8 cellular contexts compared by ENCODE assay signal in the genomic region with DNA sequence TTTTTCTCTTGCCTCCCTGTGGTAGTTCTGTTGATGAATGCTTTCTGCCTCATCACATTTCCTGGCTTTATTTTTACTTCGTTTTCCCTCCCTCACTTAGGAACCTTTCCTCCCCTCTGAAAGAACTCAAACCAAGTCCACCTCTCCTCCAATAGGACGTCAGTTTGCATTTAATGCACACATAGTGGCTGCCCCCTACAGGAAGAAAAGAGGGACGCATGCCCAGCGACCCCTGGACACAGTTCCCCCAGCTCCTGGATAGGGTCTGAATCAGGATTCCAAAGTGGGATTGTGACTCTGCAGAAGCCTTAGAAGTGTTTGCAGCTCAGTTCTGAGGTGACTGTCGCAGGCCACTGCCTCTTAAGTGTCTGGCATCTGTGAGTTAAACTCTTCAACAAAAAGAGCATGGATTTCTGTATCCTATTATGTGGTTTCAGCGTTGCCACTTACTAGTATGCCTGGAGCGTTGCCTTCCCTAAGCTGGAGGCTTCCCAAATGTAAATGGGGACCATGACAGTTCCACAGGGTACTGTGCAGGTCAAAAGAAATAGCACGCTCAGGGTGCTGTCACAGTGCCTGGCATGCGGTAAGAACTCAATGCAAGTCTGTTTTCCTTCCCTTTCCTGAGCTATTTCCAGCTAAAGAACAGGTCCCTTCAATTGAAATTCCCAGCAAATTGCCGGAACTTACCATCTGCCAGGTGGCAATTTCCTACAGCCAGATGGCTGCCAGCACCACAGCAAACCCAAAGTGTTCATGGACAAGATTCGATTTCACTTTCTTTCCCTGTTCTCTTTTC. TPM values are rescaled to one million over a fixed set of nuclear protein-coding genes. Genes with fewer than 3 reads are reported as not detected.
DNase-seq lines count a peak whose midpoint lies in the region; TF ChIP-seq lines count a peak whose summit lies in the region.
"Not testable (repeated sequence)": the region's sequence is repeated elsewhere in the genome, so short reads cannot be mapped to it uniquely, and the experiment has no call there.
"Had no signal": no experiment of that assay in that cellular context is flagged by ENCODE, and none has a peak within 500 bp of the region (broad histone marks: within the 10 kb centered on the region; RNA-seq: fewer than 3 reads in every experiment).

No MANE protein-coding gene starts in this region.

- not testable (repeated sequence) for H3K4me3 ChIP-seq in DOHH2 (ENCODE audit: low read length)

- H4K20me1 ChIP-seq in DOHH2 (ENCODE audit: control insufficient read depth, insufficient read depth, low read depth, low read length): not testable (repeated sequence)

- not testable (repeated sequence) for H3K27me3 ChIP-seq in DOHH2 (ENCODE audit: control insufficient read depth, low read length)

- not testable (repeated sequence) for H3K27ac ChIP-seq in DOHH2 (ENCODE audit: low read depth, low read length)

- not testable (repeated sequence) for BruUV-seq in MCF 10A (replicated peaks; lab: Mats Ljungman, UMichigan)

- CTCF ChIA-PET in activated CD4-positive, alpha-beta memory T cell treated with anti-CD3 and anti-CD28 coated beads for 36 hours (lab: Charles Lee); MCF 10A (lab: Yijun Ruan, JAX): not testable (repeated sequence)

- TF ChIP-seq CTCF in DOHH2 (IDR thresholded peaks at IDR 0.05; ENCODE audit: low read depth, low read length, poor library complexity, severe bottlenecking) (peak; percentile 13), HFFc6 (IDR thresholded peaks at IDR 0.05) (peak; percentile 35), MCF 10A (IDR thresholded peaks at IDR 0.05; ENCODE audit: unreplicated experiment) (peak; percentile 14), glutamatergic neuron (IDR thresholded peaks at IDR 0.05; ENCODE audit: partially characterized antibody, unreplicated experiment) (peak; percentile 36)

- not testable (repeated sequence) for DNase-seq in HFFc6; MCF 10A (ENCODE audit: unreplicated experiment)
- DNase-seq in NCI-H69 (lab: John Stamatoyannopoulos, UW) (peak; percentile 31), glutamatergic neuron (peak; percentile 80)
- peak; percentile 36 for DNase-seq in activated CD4-positive, alpha-beta memory T cell treated with anti-CD3 and anti-CD28 coated beads for 36 hours
- DNase-seq in stimulated activated CD4-positive, alpha-beta T cell treated with anti-CD3 and anti-CD28 coated beads, Interleukin-15, amount 100 ng/mL, for 24 hours: peak; percentile 49

- not testable (repeated sequence) for H3K4me3 Mint-ChIP-seq in HFFc6; activated CD4-positive, alpha-beta memory T cell treated with anti-CD3 and anti-CD28 coated beads for 36 hours; MCF 10A (ENCODE audit: unreplicated experiment); glutamatergic neuron (ENCODE audit: unreplicated experiment)

- intact Hi-C loops in activated CD4-positive, alpha-beta memory T cell treated with anti-CD3 and anti-CD28 coated beads for 36 hours (cut with micrococcal nuclease); MCF 10A (cut with micrococcal nuclease): not testable (repeated sequence)

- not testable (repeated sequence) for H3K4me1 ChIP-seq in DOHH2 (ENCODE audit: control insufficient read depth, low read length)

- H3K36me3 ChIP-seq in DOHH2 (ENCODE audit: control insufficient read depth, low read length): not testable (repeated sequence)

- POLR2A ChIA-PET in activated CD4-positive, alpha-beta memory T cell treated with anti-CD3 and anti-CD28 coated beads for 36 hours (lab: Charles Lee); MCF 10A (lab: Yijun Ruan, JAX): not testable (repeated sequence)

- H3K9me2 ChIP-seq in DOHH2 (replicated peaks; ENCODE audit: control insufficient read depth, low read length): not testable (repeated sequence)

- not testable (repeated sequence) for H3K4me2 ChIP-seq in DOHH2 (ENCODE audit: low read length)

- H3F3A ChIP-seq in DOHH2 (ENCODE audit: control insufficient read depth, insufficient read depth): not testable (repeated sequence)

- not testable (repeated sequence) for H3K36me3 Mint-ChIP-seq in HFFc6 (ENCODE audit: low read depth); activated CD4-positive, alpha-beta memory T cell treated with anti-CD3 and anti-CD28 coated beads for 36 hours; MCF 10A (ENCODE audit: insufficient read depth, unreplicated experiment); glutamatergic neuron (ENCODE audit: unreplicated experiment)

- H3K27ac Mint-ChIP-seq in HFFc6; activated CD4-positive, alpha-beta memory T cell treated with anti-CD3 and anti-CD28 coated beads for 36 hours; MCF 10A (ENCODE audit: low read depth, unreplicated experiment): not testable (repeated sequence)
- peak overlapping the region; percentile 67 for H3K27ac Mint-ChIP-seq in glutamatergic neuron (ENCODE audit: unreplicated experiment)

- H3K9me3 ChIP-seq in DOHH2 (ENCODE audit: control insufficient read depth, insufficient read depth, low read length): not testable (repeated sequence)

- not testable (repeated sequence) for H3K27me3 Mint-ChIP-seq in HFFc6 (ENCODE audit: insufficient read depth); activated CD4-positive, alpha-beta memory T cell treated with anti-CD3 and anti-CD28 coated beads for 36 hours; MCF 10A (ENCODE audit: insufficient read depth, unreplicated experiment); glutamatergic neuron (ENCODE audit: unreplicated experiment)

- H3K9me3 Mint-ChIP-seq in HFFc6; activated CD4-positive, alpha-beta memory T cell treated with anti-CD3 and anti-CD28 coated beads for 36 hours; MCF 10A (ENCODE audit: unreplicated experiment); glutamatergic neuron (ENCODE audit: unreplicated experiment): not testable (repeated sequence)

- H3K4me1 Mint-ChIP-seq in HFFc6 (ENCODE audit: low read depth); activated CD4-positive, alpha-beta memory T cell treated with anti-CD3 and anti-CD28 coated beads for 36 hours (ENCODE audit: low read depth); MCF 10A (ENCODE audit: insufficient read depth, unreplicated experiment): not testable (repeated sequence)
- H3K4me1 Mint-ChIP-seq in glutamatergic neuron (ENCODE audit: low read depth, unreplicated experiment): peaks cover 12% of the 10 kb centered on the region

- not testable (repeated sequence) for H3K79me2 ChIP-seq in DOHH2 (ENCODE audit: control insufficient read depth, low read length)

RNA-seq across cellular contexts. Expression of gene PTPN20, which starts 20.2 kb away (rescaled TPM):
- total RNA-seq in HFFc6 (2021; fragmentation: NEBNext Ultra II Directional; extraction: Animal tissue kit (Norgen Biotek cat#: 25700)): not detected
- total RNA-seq in activated CD4-positive, alpha-beta memory T cell treated with anti-CD3 and anti-CD28 coated beads for 36 hours: 1 to 10 TPM; 1.4 to 1.5 TPM
- 0.22 and 0.26 TPM in 2 replicates for total RNA-seq in MCF 10A (2022)
- total RNA-seq in glutamatergic neuron (ENCODE audit: unreplicated experiment): not detected
- total RNA-seq: osteocyte had no signal
